In the genomic region with DNA sequence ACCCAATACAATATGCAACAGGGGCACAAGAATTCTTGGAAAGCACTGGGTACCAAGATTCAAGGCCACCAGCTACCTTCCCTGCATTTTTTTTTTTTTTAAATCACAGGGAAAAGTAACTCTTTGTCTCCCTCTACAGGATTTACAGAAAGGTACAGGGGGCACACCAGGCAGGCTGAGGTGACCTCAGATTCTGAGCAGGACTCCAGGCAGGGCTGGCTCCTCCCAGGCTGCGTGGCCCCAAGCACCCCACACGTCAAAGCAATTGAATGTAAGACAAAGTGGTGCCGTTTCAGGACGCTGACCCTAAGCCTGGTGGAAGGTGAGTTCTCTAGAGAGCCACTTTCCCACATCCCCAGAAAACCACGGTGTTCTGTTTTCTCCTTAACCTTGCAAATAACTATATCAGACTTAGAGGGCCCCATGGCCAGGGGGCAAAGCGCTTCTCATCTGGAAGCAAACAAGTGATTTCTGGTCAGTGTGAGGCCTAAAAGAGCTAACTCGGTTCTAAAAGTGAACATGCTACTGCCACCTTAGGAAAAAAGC, we compare ENCODE assay signal across 8 cellular contexts.
DNase-seq lines count a peak whose midpoint lies in the region; ATAC-seq and TF ChIP-seq lines count a peak whose summit lies in the region.

No MANE protein-coding gene starts in this region.

- H3K27ac ChIP-seq in AG04450 (ENCODE audit: low read depth, low read length) (no peak overlapping the region), tibial nerve (no peak overlapping the region)

- H3K4me3 Mint-ChIP-seq in memory B cell, result no peak overlapping the region

- no peaks in the 10 kb centered on the region for H3K36me3 ChIP-seq in tibial nerve

- peak; percentile 73 for TF ChIP-seq CTCF in AG04450 (IDR thresholded peaks at IDR 0.05; ENCODE audit: low read depth, low read length)
- peak; percentile 25 to 69 (median 54) for TF ChIP-seq CTCF in tibial nerve (IDR thresholded peaks at IDR 0.05)

- ATAC-seq in memory B cell (ENCODE audit: low read depth) (peak; percentile 83), HG03460 (IDR thresholded peaks at IDR 0.05; ENCODE audit: unreplicated experiment) (no peak)

- DNase-seq in AG04450 (ENCODE audit: low read depth, low spot score) (peak; percentile 26), G401 (ENCODE audit: low spot score) (peak; percentile 32), HT1080 (ENCODE audit: low read depth) (peak; percentile 58), SK-MEL-5 (ENCODE audit: low read depth, low spot score) (peak; percentile 74), dermis blood vessel endothelial cell (peak; percentile 67), memory B cell (ENCODE audit: low spot score in 2 of 2) (peak in 1 of 2 donors; percentile 30), tibial nerve (ENCODE audit: low spot score in 2 of 2) (no peak)

- H3K4me1 Mint-ChIP-seq in memory B cell, result no peaks in the 10 kb centered on the region

- 29 to 39% methylated on average over 7 of the region's 7 CpGs for WGBS in tibial nerve, 2 donors

- in situ Hi-C loops in G401 (cut with HindIII; ENCODE audit: low sequenced_read_pairs) (no loop called here), SK-MEL-5 (cut with HindIII; ENCODE audit: low pct_unique_long_range_greater_than_20kb, low sequenced_read_pairs) (no loop called here)

- H3K9me3 Mint-ChIP-seq in memory B cell, result no peaks in the 10 kb centered on the region

- H3K27me3 ChIP-seq in AG04450 (ENCODE audit: control insufficient read depth, insufficient read depth, low read length), result no peaks in the 10 kb centered on the region
- no peaks in the 10 kb centered on the region for H3K27me3 ChIP-seq in tibial nerve

- no peaks in the 10 kb centered on the region for H3K4me1 ChIP-seq in tibial nerve

- CTCF ChIA-PET in AG04450 (lab: Charles Lee), result interaction anchor here (0.6 to 1.7 kb wide), 46 partner anchors 9 to 815 kb away, joined by 3 to 20 read pairs (median 4); no protein-coding TSS in a partner anchor

- no peaks in the 10 kb centered on the region; the same call in 1 of the 2 replicates for H3K9me3 ChIP-seq in AG04450 (ENCODE audit: control insufficient read depth, insufficient read depth, low read length)
- no peaks in the 10 kb centered on the region for H3K9me3 ChIP-seq in tibial nerve

- no peak overlapping the region for H3K27ac Mint-ChIP-seq in memory B cell

- H3K4me3 ChIP-seq in AG04450 (ENCODE audit: low read depth, low read length) (no peak overlapping the region), tibial nerve (no peak overlapping the region)

- TF ChIP-seq POLR2A in tibial nerve (IDR thresholded peaks at IDR 0.05), result no peak

- no peaks in the 10 kb centered on the region for H3K36me3 Mint-ChIP-seq in memory B cell

- TF ChIP-seq EP300 in tibial nerve (IDR thresholded peaks at IDR 0.05), result no peak

- H3K27me3 Mint-ChIP-seq in memory B cell, result peaks cover under 1% of the 10 kb centered on the region

- POLR2A ChIA-PET in AG04450 (lab: Yijun Ruan, JAX), result interaction anchor here (0.6 kb wide), 3 partner anchors 293 to 319 kb away, joined by 3 to 6 read pairs (median 3); no protein-coding TSS in a partner anchor

Comparison
In these comparisons a context has a peak if more than half of its experiments do, and no peak if none do; other contexts are left out.
1. DNase-seq: peak in AG04450 (single experiment), G401 (single experiment), HT1080 (single experiment), SK-MEL-5 (single experiment) and dermis blood vessel endothelial cell (single experiment); none in tibial nerve (0 of 2).